In the genomic region with DNA sequence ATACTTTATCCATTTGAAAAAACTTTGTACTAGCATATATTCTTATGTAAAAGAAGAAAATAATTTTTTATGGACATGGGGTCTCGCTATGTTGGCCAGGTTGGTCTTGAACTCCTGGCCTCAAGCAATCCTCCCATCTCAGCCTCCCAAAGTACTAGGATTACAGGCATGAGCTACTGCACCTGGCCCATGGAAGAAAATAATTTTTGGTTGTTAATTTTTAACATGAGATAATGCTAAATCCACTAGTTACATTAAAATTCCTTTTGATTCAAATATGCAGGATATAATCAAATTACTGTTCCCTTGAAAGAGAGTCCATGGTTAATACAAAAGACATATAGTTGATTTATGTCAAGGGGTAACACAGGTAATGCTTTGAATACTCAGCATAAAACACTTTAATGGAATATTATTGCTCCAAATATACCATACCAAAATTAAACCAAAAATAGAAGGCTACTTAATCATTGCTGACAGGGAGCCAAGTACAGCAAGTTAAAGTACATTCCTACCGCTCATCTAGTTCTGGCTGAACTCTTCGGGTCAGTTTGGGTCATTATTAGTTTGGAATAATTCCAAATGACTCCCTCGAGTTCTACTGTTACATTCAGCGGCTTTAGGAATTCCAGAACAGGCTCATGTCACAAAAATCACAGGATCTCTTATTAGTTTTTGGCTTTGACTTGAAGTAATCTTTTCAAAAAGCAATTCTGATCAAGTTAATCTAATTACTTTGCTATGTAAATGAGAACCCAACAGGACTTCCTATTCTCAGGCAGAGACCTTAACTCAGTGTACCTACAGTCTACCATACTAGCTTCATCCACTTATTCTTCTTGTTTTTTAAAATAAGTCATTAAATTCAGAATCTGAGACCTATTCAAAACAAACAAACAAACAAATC, we compare ENCODE assay signal across 9 cellular contexts. TPM values are rescaled to one million over a fixed set of nuclear protein-coding genes. Genes with fewer than 3 reads are reported as not detected.
DNase-seq lines count a peak whose midpoint lies in the region; ATAC-seq and TF ChIP-seq lines count a peak whose summit lies in the region.
"Had no signal": no experiment of that assay in that cellular context is flagged by ENCODE, and none has a peak within 500 bp of the region (broad histone marks: within the 10 kb centered on the region; RNA-seq: fewer than 3 reads in every experiment).

No MANE protein-coding gene starts in this region.

- DNase-seq in HEK293T (ENCODE audit: extremely low spot score), result no peak
- peak; percentile 82 for DNase-seq in brain microvascular endothelial cell
- DNase-seq in left kidney (ENCODE audit: low read depth, low spot score), result peak; percentile 70
- no peak for DNase-seq in thoracic aorta (ENCODE audit: low spot score)
- no peak for DNase-seq in BE2C
- DNase-seq in NCI-H774 (lab: John Stamatoyannopoulos, UW), result no peak
- DNase-seq in activated naive CD4-positive, alpha-beta T cell treated with anti-CD3 and anti-CD28 coated beads, Interleukin-2, amount 50 U/mL, for 16 hours, result no peak
- DNase-seq: SIG-M5 had no signal

- H3K27me3 ChIP-seq in brain microvascular endothelial cell (replicated peaks) (no peaks in the 10 kb centered on the region), thoracic aorta (replicated peaks; ENCODE audit: insufficient read depth) (no peaks in the 10 kb centered on the region), BE2C (no peaks in the 10 kb centered on the region)

- H3K27ac ChIP-seq in brain microvascular endothelial cell (peak overlapping the region; percentile 15), thoracic aorta (peak overlapping the region; percentile 51 to 70)

- no peak overlapping the region for H3K4me3 ChIP-seq in brain microvascular endothelial cell (ENCODE audit: low read depth, low read length)
- peak overlapping the region; percentile 13 for H3K4me3 ChIP-seq in thoracic aorta
- H3K4me3 ChIP-seq in BE2C (ENCODE audit: low read depth, low read length), result no peak overlapping the region

- TF ChIP-seq CTCF in brain microvascular endothelial cell (IDR thresholded peaks at IDR 0.05; ENCODE audit: low read depth, low read length, missing control alignments) (no peak), thoracic aorta (IDR thresholded peaks at IDR 0.05) (no peak), BE2C (IDR thresholded peaks at IDR 0.05; ENCODE audit: low read depth, low read length) (no peak)

- H3K36me3 ChIP-seq in brain microvascular endothelial cell (replicated peaks), result no peaks in the 10 kb centered on the region
- H3K36me3 ChIP-seq in thoracic aorta, result no peaks in the 10 kb centered on the region
- H3K36me3 ChIP-seq in BE2C, result no peaks in the 10 kb centered on the region

- in situ Hi-C loops in brain microvascular endothelial cell (cut with HindIII; ENCODE audit: low pct_ligation_motif_present, low sequenced_read_pairs), result no loop called here

- H3K9me3 ChIP-seq in thoracic aorta (no peaks in the 10 kb centered on the region), BE2C (no peaks in the 10 kb centered on the region)

- POLR2A ChIA-PET in HEK293T (lab: Yijun Ruan, JAX), result no interaction called here

- CTCF ChIA-PET in HEK293T (lab: Yijun Ruan, JAX), result no interaction called here

- H3K4me1 ChIP-seq in thoracic aorta (ENCODE audit: control insufficient read depth in 1 of 2, low read depth in 2 of 2) (peaks cover 47 to 82% of the 10 kb centered on the region in 2 donors), BE2C (0 out of 2 replicates have a peak, but pooled peaks cover 4% of the 10 kb centered on the region)

- ATAC-seq in thoracic aorta (ENCODE audit: insufficient number of reproducible peaks, low FRiP score, low read depth), result peak; percentile 80
- no peak for ATAC-seq in GM18867 (IDR thresholded peaks at IDR 0.05; ENCODE audit: unreplicated experiment)

TF ChIP-seq in HEK293T, 16 proteins besides CTCF, POLR2A, EP300 and RAD21:
- TF ChIP-seq, protein P1, sequence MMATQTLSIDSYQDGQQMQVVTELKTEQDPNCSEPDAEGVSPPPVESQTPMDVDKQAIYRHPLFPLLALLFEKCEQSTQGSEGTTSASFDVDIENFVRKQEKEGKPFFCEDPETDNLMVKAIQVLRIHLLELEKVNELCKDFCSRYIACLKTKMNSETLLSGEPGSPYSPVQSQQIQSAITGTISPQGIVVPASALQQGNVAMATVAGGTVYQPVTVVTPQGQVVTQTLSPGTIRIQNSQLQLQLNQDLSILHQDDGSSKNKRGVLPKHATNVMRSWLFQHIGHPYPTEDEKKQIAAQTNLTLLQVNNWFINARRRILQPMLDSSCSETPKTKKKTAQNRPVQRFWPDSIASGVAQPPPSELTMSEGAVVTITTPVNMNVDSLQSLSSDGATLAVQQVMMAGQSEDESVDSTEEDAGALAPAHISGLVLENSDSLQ (IDR thresholded peaks at IDR 0.05), result peak; percentile 54
- no peak for TF ChIP-seq FOXA1 (IDR thresholded peaks at IDR 0.05)

RNA-seq across cellular contexts. Expression of gene SOS2, which starts 6.1 kb away (rescaled TPM):
- total RNA-seq in thoracic aorta, result 10 to 100 TPM; 38.7 to 40.2 TPM
- 6.7 TPM for polyA plus RNA-seq in BE2C (2012; ENCODE audit: insufficient read depth, insufficient read length, low read depth)

Comparison
In these comparisons a context has a peak if more than half of its experiments do, and no peak if none do; other contexts are left out.
1. DNase-seq: peak in brain microvascular endothelial cell (single experiment) and left kidney (single experiment); none in HEK293T (single experiment), thoracic aorta (single experiment), BE2C (single experiment), NCI-H774 (single experiment) and activated naive CD4-positive, alpha-beta T cell treated with anti-CD3 and anti-CD28 coated beads, Interleukin-2, amount 50 U/mL, for 16 hours (single experiment).